Comparison of ENCODE assay signal across 34 cellular contexts in genomic region chr20:38952153-38952552, GRCh38.
"Had no signal": no experiment of that assay in that cellular context is flagged by ENCODE, and none has a peak within 500 bp of the region (broad histone marks: within the 10 kb centered on the region; RNA-seq: fewer than 3 reads in every experiment).

No MANE protein-coding gene starts in this region.

- H3K27ac ChIP-seq: ascending aorta, coronary artery, dorsolateral prefrontal cortex, esophagus muscularis mucosa, foreskin keratinocyte, gastrocnemius medialis, heart left ventricle, WERI-Rb-1 had no signal

- H3K4me3 ChIP-seq: ascending aorta, coronary artery, dorsolateral prefrontal cortex, esophagus muscularis mucosa, gastrocnemius medialis, heart left ventricle had no signal

- H3K9me3 Mint-ChIP-seq: activated B cell treated with CpG ODN at 0.5 μM for 24 hours; activated CD8-positive, alpha-beta T cell treated with anti-CD3 and anti-CD28 coated beads for 36 hours; activated naive CD4-positive, alpha-beta T cell treated with anti-CD3 and anti-CD28 coated beads, Interleukin-2, amount 10 ng/mL, durations not matched to agents 7 days and 5 days; activated naive CD4-positive, alpha-beta T cell treated with anti-CD3 and anti-CD28 coated beads, Interleukin-2, amount 50 U/mL, for 72 hours; activated naive CD8-positive, alpha-beta T cell treated with anti-CD3 and anti-CD28 coated beads, Interleukin-2, amount 10 ng/mL, durations not matched to agents 7 days and 5 days; activated T-cell treated with anti-CD3 and anti-CD28 coated beads, Interleukin-2, amount 50 U/mL, for 24 hours; activated T-cell treated with anti-CD3 and anti-CD28 coated beads, Interleukin-2, amount 50 U/mL, for 72 hours; brain; central memory CD8-positive, alpha-beta T cell; dendritic cell treated with granulocyte-macrophage colony-stimulating factor and Interleukin-4, amounts not matched to agents 40 ng/mL and 50 ng/mL, for 4 days; endodermal cell; T-cell had no signal

- H3K4me3 Mint-ChIP-seq: activated B cell treated with CpG ODN at 0.5 μM for 24 hours; activated CD8-positive, alpha-beta T cell treated with anti-CD3 and anti-CD28 coated beads for 36 hours; activated naive CD4-positive, alpha-beta T cell treated with anti-CD3 and anti-CD28 coated beads, Interleukin-2, amount 10 ng/mL, durations not matched to agents 7 days and 5 days; activated naive CD8-positive, alpha-beta T cell treated with anti-CD3 and anti-CD28 coated beads, Interleukin-2, amount 10 ng/mL, durations not matched to agents 7 days and 5 days; activated T-cell treated with anti-CD3 and anti-CD28 coated beads, Interleukin-2, amount 50 U/mL, for 24 hours; activated T-cell treated with anti-CD3 and anti-CD28 coated beads, Interleukin-2, amount 50 U/mL, for 72 hours; brain; central memory CD8-positive, alpha-beta T cell; dendritic cell treated with granulocyte-macrophage colony-stimulating factor and Interleukin-4, amounts not matched to agents 40 ng/mL and 50 ng/mL, for 4 days; endodermal cell; T-cell had no signal

- H3K36me3 ChIP-seq: ascending aorta, gastrocnemius medialis had no signal

- H3K9me3 ChIP-seq: ascending aorta, esophagus muscularis mucosa, gastrocnemius medialis, heart left ventricle had no signal

- H3K4me1 ChIP-seq: ascending aorta, esophagus muscularis mucosa, foreskin keratinocyte, gastrocnemius medialis, heart left ventricle had no signal

- DNase-seq: activated B cell treated with CpG ODN at 0.5 μM for 24 hours; activated CD4-positive, alpha-beta T cell treated with anti-CD3 and anti-CD28 coated beads for 48 hours; activated CD4-positive, alpha-beta T cell treated with anti-CD3 and anti-CD28 coated beads, Interleukin-2, amount 50 U/mL, for 1 hour; activated CD4-positive, alpha-beta T cell treated with anti-CD3 and anti-CD28 coated beads, Interleukin-2, amount 50 U/mL, for 48 hours; activated CD8-positive, alpha-beta memory T cell treated with anti-CD3 and anti-CD28 coated beads for 24 hours; activated CD8-positive, alpha-beta memory T cell treated with anti-CD3 and anti-CD28 coated beads, Interleukin-2, amount 50 U/mL, for 4 hours; activated CD8-positive, alpha-beta T cell treated with anti-CD3 and anti-CD28 coated beads for 36 hours; activated gamma-delta T cell; activated naive CD4-positive, alpha-beta T cell; activated naive CD4-positive, alpha-beta T cell treated with anti-CD3 and anti-CD28 coated beads, Interleukin-2, amount 10 ng/mL, durations not matched to agents 7 days and 5 days; activated naive CD8-positive, alpha-beta T cell treated with anti-CD3 and anti-CD28 coated beads, Interleukin-2, amount 10 ng/mL, durations not matched to agents 7 days and 5 days; activated T-cell treated with anti-CD3 and anti-CD28 coated beads for 4 hours; activated T-cell treated with anti-CD3 and anti-CD28 coated beads, Interleukin-2, amount 50 U/mL, for 24 hours; activated T-cell treated with anti-CD3 and anti-CD28 coated beads, Interleukin-2, amount 50 U/mL, for 72 hours; dorsolateral prefrontal cortex; effector memory CD4-positive, alpha-beta T cell; endodermal cell; erythroblast; foreskin keratinocyte; gastrocnemius medialis; glutamatergic neuron; heart left ventricle; SW 1271; T-cell; T-helper 2 cell; WERI-Rb-1 had no signal

- H3K27me3 ChIP-seq: ascending aorta, dorsolateral prefrontal cortex, esophagus muscularis mucosa, foreskin keratinocyte, gastrocnemius medialis, heart left ventricle had no signal

- H3K27ac Mint-ChIP-seq: activated B cell treated with CpG ODN at 0.5 μM for 24 hours; activated CD8-positive, alpha-beta T cell treated with anti-CD3 and anti-CD28 coated beads for 36 hours; activated naive CD8-positive, alpha-beta T cell treated with anti-CD3 and anti-CD28 coated beads, Interleukin-2, amount 10 ng/mL, durations not matched to agents 7 days and 5 days; activated T-cell treated with anti-CD3 and anti-CD28 coated beads, Interleukin-2, amount 50 U/mL, for 72 hours; brain; dendritic cell treated with granulocyte-macrophage colony-stimulating factor and Interleukin-4, amounts not matched to agents 40 ng/mL and 50 ng/mL, for 4 days; endodermal cell; T-cell had no signal

- H3K27me3 Mint-ChIP-seq: activated B cell treated with CpG ODN at 0.5 μM for 24 hours; activated CD8-positive, alpha-beta T cell treated with anti-CD3 and anti-CD28 coated beads for 36 hours; activated naive CD4-positive, alpha-beta T cell treated with anti-CD3 and anti-CD28 coated beads, Interleukin-2, amount 10 ng/mL, durations not matched to agents 7 days and 5 days; activated naive CD8-positive, alpha-beta T cell treated with anti-CD3 and anti-CD28 coated beads, Interleukin-2, amount 10 ng/mL, durations not matched to agents 7 days and 5 days; activated T-cell treated with anti-CD3 and anti-CD28 coated beads, Interleukin-2, amount 50 U/mL, for 24 hours; brain; central memory CD8-positive, alpha-beta T cell; dendritic cell treated with granulocyte-macrophage colony-stimulating factor and Interleukin-4, amounts not matched to agents 40 ng/mL and 50 ng/mL, for 4 days; T-cell had no signal

- H3K4me1 Mint-ChIP-seq: activated B cell treated with CpG ODN at 0.5 μM for 24 hours; activated naive CD4-positive, alpha-beta T cell treated with anti-CD3 and anti-CD28 coated beads, Interleukin-2, amount 10 ng/mL, durations not matched to agents 7 days and 5 days; activated naive CD8-positive, alpha-beta T cell treated with anti-CD3 and anti-CD28 coated beads, Interleukin-2, amount 10 ng/mL, durations not matched to agents 7 days and 5 days; brain; central memory CD8-positive, alpha-beta T cell; endodermal cell; T-cell had no signal

- ATAC-seq: activated CD4-positive, CD25-positive, alpha-beta regulatory T cell treated with anti-CD3 and anti-CD28 coated beads, Interleukin-2, amount 50 U/mL, for 24 hours; activated CD8-positive, alpha-beta T cell treated with anti-CD3 and anti-CD28 coated beads for 36 hours; activated naive CD4-positive, alpha-beta T cell treated with anti-CD3 and anti-CD28 coated beads, Interleukin-2, amount 50 U/mL, for 72 hours; activated T-cell treated with anti-CD3 and anti-CD28 coated beads, Interleukin-2, amount 50 U/mL, for 72 hours; foreskin keratinocyte; gastrocnemius medialis; heart left ventricle; T-cell had no signal
